Comparison of ENCODE assay signal across 16 cellular contexts in the genomic region with DNA sequence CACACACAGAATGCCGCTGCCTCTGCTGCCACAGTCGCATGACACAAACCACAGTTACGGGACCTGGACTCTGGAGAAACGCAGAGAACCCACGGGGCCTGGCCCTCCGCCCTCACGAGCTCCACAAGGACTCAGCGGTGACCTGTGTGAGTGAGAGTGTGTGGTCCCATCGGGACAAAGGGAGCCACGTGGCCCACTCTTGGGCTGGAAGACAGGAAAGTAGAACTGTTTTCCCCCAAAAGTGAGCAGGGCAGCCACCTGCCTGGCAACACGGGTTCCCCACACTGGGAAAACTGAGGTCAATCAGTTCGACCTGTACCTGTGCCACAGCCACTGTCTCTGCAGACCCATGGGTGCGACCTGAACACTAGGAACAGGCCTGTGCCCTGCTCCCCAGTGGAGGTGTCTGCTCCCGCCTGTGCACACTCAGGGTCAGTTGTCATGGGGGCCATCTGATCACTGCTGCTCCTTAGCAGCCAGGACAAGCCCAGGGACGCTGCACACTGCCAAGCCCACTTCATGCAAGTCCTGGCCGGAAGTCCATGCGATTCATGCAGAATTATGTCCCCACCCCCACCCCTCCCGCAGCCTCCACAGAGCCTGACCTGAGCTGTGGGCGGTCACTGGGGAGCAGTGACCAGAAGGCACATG. TPM values are rescaled to one million over a fixed set of nuclear protein-coding genes. Genes with fewer than 3 reads are reported as not detected.
A peak's percentile ranks its signal among the peaks of the same experiment; 100 is the strongest.
DNase-seq lines count a peak whose midpoint lies in the region; ATAC-seq, FAIRE-seq and TF ChIP-seq lines count a peak whose summit lies in the region.
"Had no signal": no experiment of that assay in that cellular context is flagged by ENCODE, and none has a peak within 500 bp of the region (broad histone marks: within the 10 kb centered on the region; RNA-seq: fewer than 3 reads in every experiment).

No MANE protein-coding gene starts in this region.

- in situ Hi-C loops in HepG2 (cut with HindIII; ENCODE audit: extremely low pct_ligation_motif_present, low pct_unique_long_range_greater_than_20kb), result no loop called here

- TF ChIP-seq EP300 in HepG2 (IDR thresholded peaks at IDR 0.05; ENCODE audit: low read depth in 2 of 2, low read length in 2 of 2), result no peak
- TF ChIP-seq EP300 in HepG2 (CRISPR knock-in tag; IDR thresholded peaks at IDR 0.05; ENCODE audit: borderline replicate concordance), result no peak
- TF ChIP-seq EP300 in sigmoid colon (IDR thresholded peaks at IDR 0.05), result no peak

- TF ChIP-seq POLR2A in HepG2 (IDR thresholded peaks at IDR 0.05; ENCODE audit: insufficient read depth in 1 of 2, low read depth in 2 of 2, low read length in 2 of 2), result no peak
- no peak for TF ChIP-seq POLR2A in sigmoid colon (IDR thresholded peaks at IDR 0.05)

- H3K36me3 ChIP-seq in GM06990 (ENCODE audit: control insufficient read depth, insufficient read depth, low read length) (no peaks in the 10 kb centered on the region), WERI-Rb-1 (no peaks in the 10 kb centered on the region), HepG2 (replicated peaks in 1 of 2; ENCODE audit: control insufficient read depth in 1 of 2, insufficient read depth in 2 of 2, low read length in 2 of 2) (no peaks in the 10 kb centered on the region), sigmoid colon (no peaks in the 10 kb centered on the region)
- H3K36me3 ChIP-seq: HAP-1, SJCRH30 had no signal

- no peak overlapping the region for H2AFZ ChIP-seq in HepG2 (ENCODE audit: low read length)

- peaks cover 32% of the 10 kb centered on the region for H3K4me1 Mint-ChIP-seq in osteocyte (ENCODE audit: unreplicated experiment)

- H3K4me3 ChIP-seq in GM06990 (replicated peaks; ENCODE audit: low read depth, low read length), result no peak overlapping the region
- H3K4me3 ChIP-seq in WERI-Rb-1 (ENCODE audit: low read depth, low read length), result no peak overlapping the region
- H3K4me3 ChIP-seq in HepG2 (replicated peaks in 1 of 3; ENCODE audit: insufficient read depth in 1 of 3, low read depth in 2 of 3, low read length in 3 of 3), result no peak overlapping the region
- no peak overlapping the region for H3K4me3 ChIP-seq in sigmoid colon
- H3K4me3 ChIP-seq: body of pancreas, HAP-1, SJCRH30 had no signal

- no peak overlapping the region for H3K27ac Mint-ChIP-seq in osteocyte (ENCODE audit: unreplicated experiment)
- H3K27ac Mint-ChIP-seq: activated T-helper 2 cell treated with anti-CD3 and anti-CD28 coated beads, Interferon-gamma antibody, Interleukin-2, Interleukin-4, amounts not matched to agents 10 μg/mL and 5 μg/mL and 100 μg/mL, durations not matched to agents 14 hours and 24 hours and 36 hours; nephron progenitor cell had no signal

- no peak overlapping the region for H3K4me2 ChIP-seq in HepG2 (ENCODE audit: low read depth, low read length)

- ATAC-seq in HepG2 (no peak), GM18870 (IDR thresholded peaks at IDR 0.05; ENCODE audit: unreplicated experiment) (no peak)

- no peaks in the 10 kb centered on the region; the same call in 1 of the 2 replicates for H3K27me3 ChIP-seq in GM06990 (replicated peaks; ENCODE audit: control insufficient read depth, insufficient read depth, low read length)
- no peaks in the 10 kb centered on the region for H3K27me3 ChIP-seq in WERI-Rb-1 (ENCODE audit: insufficient read depth, low read depth, severe bottlenecking)
- H3K27me3 ChIP-seq in HepG2 (ENCODE audit: control insufficient read depth in 1 of 2, insufficient read depth in 2 of 2, low read length in 2 of 2), result peaks cover 0 to 12% of the 10 kb centered on the region in 2 experiments; a peak in 1 of 5 replicates
- no peaks in the 10 kb centered on the region for H3K27me3 ChIP-seq in sigmoid colon
- H3K27me3 ChIP-seq: SJCRH30 had no signal

- no peaks in the 10 kb centered on the region for H3K27me3 Mint-ChIP-seq in osteocyte (ENCODE audit: unreplicated experiment)

- H3K27ac ChIP-seq in WERI-Rb-1 (no peak overlapping the region), HepG2 (ENCODE audit: extremely low read length, insufficient read depth, low read length) (no peak overlapping the region), sigmoid colon (peak overlapping the region in 3 of 4 donors; percentile 75 to 80 (median 78))
- H3K27ac ChIP-seq: body of pancreas, SJCRH30 had no signal

- no peaks in the 10 kb centered on the region for H3K79me2 ChIP-seq in HepG2 (ENCODE audit: insufficient read depth, low read length)

- CTCF ChIA-PET in HepG2 (lab: Yijun Ruan, JAX; ENCODE audit: low intra/inter-chr PET ratio, low total read pairs), result no interaction called here

- no peak for FAIRE-seq in HepG2 (lab: Jason Lieb, UNC)

- H3K9me3 Mint-ChIP-seq in osteocyte (ENCODE audit: unreplicated experiment), result peaks cover 6% of the 10 kb centered on the region

- 75% methylated on average over 7 of the region's 19 CpGs for WGBS in HepG2 (ENCODE audit: low lambda C conversion rate)
- whole genome bisulfite sequencing in sigmoid colon, 2 donors, result 76 to 82% methylated on average over 19 of the region's 19 CpGs

- H4K20me1 ChIP-seq in HepG2 (ENCODE audit: insufficient read depth, low read length), result no peaks in the 10 kb centered on the region

- TF ChIP-seq RAD21 in HepG2 (CRISPR knock-in tag; IDR thresholded peaks at IDR 0.05), result no peak

- no peak for TF ChIP-seq CTCF in GM06990 (IDR thresholded peaks at IDR 0.05; ENCODE audit: insufficient read depth, low read length, poor library complexity, severe bottlenecking)
- TF ChIP-seq CTCF in WERI-Rb-1 (IDR thresholded peaks at IDR 0.05; ENCODE audit: low read depth, low read length), result no peak
- no peak for TF ChIP-seq CTCF in HepG2 (CRISPR knock-in tag; IDR thresholded peaks at IDR 0.05)
- no peak for TF ChIP-seq CTCF in sigmoid colon (IDR thresholded peaks at IDR 0.05)
- TF ChIP-seq CTCF in osteocyte (IDR thresholded peaks at IDR 0.05), result no peak

- no peak overlapping the region for H3K4me3 Mint-ChIP-seq in osteocyte (ENCODE audit: unreplicated experiment)

- peaks cover 21% of the 10 kb centered on the region for H3K9me3 ChIP-seq in WERI-Rb-1 (ENCODE audit: severe bottlenecking)
- no peaks in the 10 kb centered on the region for H3K9me3 ChIP-seq in HepG2 (ENCODE audit: low read length)
- H3K9me3 ChIP-seq in sigmoid colon, result no peaks in the 10 kb centered on the region
- H3K9me3 ChIP-seq: body of pancreas had no signal

- intact Hi-C loops in HepG2 (cut with micrococcal nuclease; ENCODE audit: unreplicated experiment), result loop anchor here (10.0 kb wide), 1 partner anchor 55 kb away; the partner anchor contains the start of gene ADARB1
- intact Hi-C loops in sigmoid colon (cut with DNase I), result loop anchor here (5.0 kb wide), 1 partner anchor 52 kb away; the partner anchor contains the start of gene ADARB1

- no TSS peak for BruUV-seq in HepG2 (replicated peaks; lab: Mats Ljungman, UMichigan)

- H3K36me3 Mint-ChIP-seq in osteocyte (ENCODE audit: unreplicated experiment), result peaks cover 5% of the 10 kb centered on the region

- DNase-seq in GM06990 (ENCODE audit: extremely low read depth, insufficient read length) (peak; percentile 3), WERI-Rb-1 (peak; percentile 6), HepG2 (ENCODE audit: low spot score) (no peak), sigmoid colon (peak; percentile 67), osteocyte (ENCODE audit: extremely low spot score, unreplicated experiment) (no peak), NCI-H446 (lab: John Stamatoyannopoulos, UW) (no peak)
- DNase-seq: activated CD4-positive, alpha-beta T cell treated with anti-CD3 and anti-CD28 coated beads, Interleukin-2, amount 50 U/mL, for 48 hours; NCI-H1092 treated with DMSO at 0.1 percent for 48 hours; NCI-H2171 treated with DMSO at 0.1 percent for 48 hours; nephron progenitor cell; SJCRH30; stimulated activated naive CD4-positive, alpha-beta T cell had no signal

- H3K4me1 ChIP-seq in HepG2 (ENCODE audit: insufficient read depth, low read length) (peaks cover 57% of the 10 kb centered on the region), sigmoid colon (peaks cover 0 to 21% (median 14%) of the 10 kb centered on the region in 4 donors)
- H3K4me1 ChIP-seq: HAP-1 had no signal

- POLR2A ChIA-PET in HepG2 (lab: Yijun Ruan, JAX), result no interaction called here

- H3K9ac ChIP-seq in HepG2 (ENCODE audit: insufficient read depth, low read depth, low read length), result no peak overlapping the region

TF ChIP-seq in HepG2, 621 proteins besides CTCF, POLR2A, EP300 and RAD21 (continues in another document):
- TF ChIP-seq ZBTB7A (CRISPR knock-in tag; IDR thresholded peaks at IDR 0.05), result no peak
- no peak for TF ChIP-seq ZNF713 (CRISPR knock-in tag; IDR thresholded peaks at IDR 0.05)
- TF ChIP-seq ZNF549 (CRISPR knock-in tag; IDR thresholded peaks at IDR 0.05), result no peak
- TF ChIP-seq PRPF4 (IDR thresholded peaks at IDR 0.05; ENCODE audit: low read depth, low read length, poor library complexity, severe bottlenecking), result no peak

RNA-seq across cellular contexts. Expression of gene ADARB1, which starts 54.4 kb away (rescaled TPM):
- total RNA-seq in HepG2 (2016; rRNA removed; fragmentation: Illumina TruSeq; extraction: Trizol) (9.2 and 10.0 TPM in 2 replicates), sigmoid colon (100 to 1,000 TPM in 1 of 4 donors, 10 to 100 TPM in 3; 41.3 to 102 (median 71.0) TPM), osteocyte (126 and 130 TPM in 2 replicates)
- 28.7 and 30.2 TPM in 2 replicates for total RNA-seq in HepG2 (2016; cell fraction: cytosol; rRNA removed; fragmentation: Illumina TruSeq; extraction: Trizol; ENCODE audit: low read depth)
- 7.9 and 11.7 TPM in 2 replicates for total RNA-seq in HepG2 (2016; cell fraction: insoluble cytoplasmic fraction; rRNA removed; fragmentation: Illumina TruSeq; extraction: Trizol)
- total RNA-seq in HepG2 (2016; cell fraction: membrane; rRNA removed; fragmentation: Illumina TruSeq; extraction: Trizol), result 20.0 and 20.9 TPM in 2 replicates
- total RNA-seq in HepG2 (2016; cell fraction: nucleus; rRNA removed; fragmentation: Illumina TruSeq; extraction: Trizol), result 8.5 and 10.4 TPM in 2 replicates
- polyA plus RNA-seq in HepG2 (2011; rRNA removed) (6.6 and 7.1 TPM in 2 replicates), sigmoid colon (1 to 10 TPM in 2 of 3 donors, under 1 TPM in 1; 0.92 to 7.5 (median 2.4) TPM)
- polyA plus RNA-seq in HepG2 (2011; cell fraction: cytosol; rRNA removed), result 4.2 and 4.4 TPM in 2 replicates
- polyA plus RNA-seq in HepG2 (2011; cell fraction: nucleus; rRNA removed), result 22.2 and 26.9 TPM in 2 replicates
- polyA plus RNA-seq in HepG2 (2012), result 5.3 and 7.8 TPM in 2 replicates
- polyA plus RNA-seq in HepG2 (2016; cell fraction: cytosol; fragmentation: Illumina TruSeq; extraction: Trizol; ENCODE audit: low read depth), result 5.5 and 7.0 TPM in 2 replicates
- 6.8 and 8.6 TPM in 2 replicates for polyA plus RNA-seq in HepG2 (2016; cell fraction: insoluble cytoplasmic fraction; fragmentation: Illumina TruSeq; extraction: Trizol; ENCODE audit: low read depth)
- 6.8 and 9.8 TPM in 2 replicates for polyA plus RNA-seq in HepG2 (2016; cell fraction: membrane; fragmentation: Illumina TruSeq; extraction: Trizol; ENCODE audit: low read depth)
- 23.5 and 27.1 TPM in 2 replicates for polyA plus RNA-seq in HepG2 (2016; cell fraction: nucleus; fragmentation: Illumina TruSeq; extraction: Trizol; ENCODE audit: insufficient read depth, low read depth)
- 15.4 and 123 TPM in 2 replicates for polyA minus RNA-seq in HepG2 (2011; rRNA and poly(A)+ RNA removed; ENCODE audit: low replicate concordance)
- polyA minus RNA-seq in HepG2 (2011; cell fraction: cytosol; rRNA and poly(A)+ RNA removed), result 7.9 and 8.5 TPM in 2 replicates
- polyA minus RNA-seq in HepG2 (2011; cell fraction: nucleus; rRNA and poly(A)+ RNA removed), result 16.2 and 17.0 TPM in 2 replicates

Comparison
In these comparisons a context has a peak if more than half of its experiments do, and no peak if none do; other contexts are left out.
1. DNase-seq: peak in GM06990 (single experiment), WERI-Rb-1 (single experiment) and sigmoid colon (single experiment); none in HepG2 (single experiment), osteocyte (single experiment) and NCI-H446 (0 of 2).
2. H3K27ac ChIP-seq: peak in sigmoid colon (3 of 4); none in WERI-Rb-1 (single experiment) and HepG2 (single experiment).